8 cellular contexts compared by ENCODE assay signal in the genomic region with DNA sequence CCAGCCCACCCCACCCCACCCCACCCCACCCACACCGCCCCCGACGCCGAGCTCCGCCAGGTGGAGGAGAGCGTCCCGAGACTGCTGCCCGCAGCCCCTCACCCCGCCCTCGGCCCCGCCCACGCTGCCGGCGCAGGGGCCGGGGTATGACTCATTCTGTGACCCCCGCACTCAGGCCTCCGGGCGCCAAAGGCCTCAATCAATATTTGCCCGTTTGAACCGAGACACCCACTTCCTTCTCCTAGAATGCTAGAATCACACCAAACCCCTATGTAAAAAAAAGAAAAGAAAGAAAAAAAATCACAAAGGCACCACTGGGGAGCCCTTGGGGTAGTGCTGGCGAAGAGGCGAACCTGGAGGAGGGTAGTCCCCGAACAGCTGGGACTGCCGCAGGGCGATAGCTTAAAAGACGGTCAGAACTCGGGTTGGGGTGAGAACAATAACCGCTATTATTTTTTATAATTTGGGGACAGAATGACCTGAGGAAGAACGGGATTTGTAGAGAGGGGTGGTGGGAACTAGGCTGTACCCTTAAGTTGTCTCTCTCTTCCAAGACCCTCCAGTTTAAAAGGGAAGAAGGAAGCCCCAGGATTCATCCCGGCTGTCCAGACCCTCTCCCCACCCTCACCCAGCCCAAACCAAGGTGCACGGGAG. TPM values are rescaled to one million over a fixed set of nuclear protein-coding genes. Genes with fewer than 3 reads are reported as not detected.
A peak's percentile ranks its signal among the peaks of the same experiment; 100 is the strongest.
DNase-seq lines count a peak whose midpoint lies in the region; ATAC-seq and TF ChIP-seq lines count a peak whose summit lies in the region.

No MANE protein-coding gene starts in this region.

- H3K36me3 Mint-ChIP-seq in nephron (ENCODE audit: low read depth) = peaks cover 16% of the 10 kb centered on the region

- H3K4me1 Mint-ChIP-seq in nephron = peaks cover 33% of the 10 kb centered on the region

- peak overlapping the region; percentile 37 to 43 for H3K27ac ChIP-seq in esophagus (ENCODE audit: low read depth in 2 of 2, low read length in 1 of 2)

- no peak for DNase-seq in activated CD4-positive, CD25-positive, alpha-beta regulatory T cell treated with anti-CD3 and anti-CD28 coated beads, Interleukin-2, amount 50 U/mL, for 72 hours
- no peak for DNase-seq in LNCaP clone FGC (ENCODE audit: low read depth)
- DNase-seq in activated CD4-positive, alpha-beta T cell treated with anti-CD3 and anti-CD28 coated beads, Interleukin-2, amount 50 U/mL, for 48 hours = peak; percentile 13 to 19

- H3K4me3 ChIP-seq in LNCaP clone FGC (ENCODE audit: low read depth, low read length) = peak overlapping the region; percentile 67
- H3K4me3 ChIP-seq in esophagus (ENCODE audit: low read depth in 1 of 2, low read length in 2 of 2) = peak overlapping the region; percentile 27 to 34

- WGBS in esophagus, 2 donors = 13 to 15% methylated on average over 28 to 31 of the region's 31 CpGs

- no peaks in the 10 kb centered on the region for H3K36me3 ChIP-seq in esophagus (ENCODE audit: control insufficient read depth in 2 of 2, insufficient read depth in 2 of 2, low read length in 1 of 2)

- no peaks in the 10 kb centered on the region for H3K27me3 ChIP-seq in esophagus (ENCODE audit: control insufficient read depth in 1 of 2, insufficient read depth in 2 of 2, low read length in 2 of 2)

- H3K9me3 Mint-ChIP-seq in nephron = no peaks in the 10 kb centered on the region

- H3K4me3 Mint-ChIP-seq in nephron = peak overlapping the region; percentile 88 to 95 (median 88)

- no peaks in the 10 kb centered on the region for H3K27me3 Mint-ChIP-seq in nephron (ENCODE audit: low read depth)

- TF ChIP-seq CTCF in LNCaP clone FGC (IDR thresholded peaks at IDR 0.05; ENCODE audit: control insufficient read depth, extremely low read depth, insufficient read depth) (no peak), nephron (IDR thresholded peaks at IDR 0.05; ENCODE audit: unreplicated experiment in 3 of 3) (no peak)

- H3K27ac Mint-ChIP-seq in nephron = peak overlapping the region; percentile 96 to 99 (median 96)

- peak; percentile 7 to 36 for ATAC-seq in activated CD4-positive, CD25-positive, alpha-beta regulatory T cell treated with anti-CD3 and anti-CD28 coated beads, Interleukin-2, amount 50 U/mL, for 24 hours
- ATAC-seq in HG02870 (IDR thresholded peaks at IDR 0.05; ENCODE audit: unreplicated experiment) (no peak), HG02610 (IDR thresholded peaks at IDR 0.05; ENCODE audit: unreplicated experiment) (no peak)

- H3K9me3 ChIP-seq in esophagus (ENCODE audit: control insufficient read depth in 2 of 2, insufficient read depth in 1 of 2, low read depth in 1 of 2, low read length in 1 of 2) = no peaks in the 10 kb centered on the region

- peaks cover 0 to 18% of the 10 kb centered on the region in 2 donors for H3K4me1 ChIP-seq in esophagus (ENCODE audit: control insufficient read depth in 2 of 2, insufficient read depth in 2 of 2, low read length in 1 of 2)

RNA-seq across cellular contexts. Expression of a gene that starts 0.9 kb away (rescaled TPM):
- 100 to 1,000 TPM in 1 of 2 donors, 10 to 100 TPM in 1; 38.7 to 105 TPM for polyA plus RNA-seq in esophagus

RNA-seq across cellular contexts. Expression of a gene that starts 44.9 kb away (rescaled TPM):
- 100 to 1,000 TPM; 101 to 256 TPM for polyA plus RNA-seq in esophagus

RNA-seq across cellular contexts. Expression of a gene that starts 55.2 kb away (rescaled TPM):
- 1,000 to 10,000 TPM in 1 of 2 donors, 100 to 1,000 TPM in 1; 633 to 1,998 TPM for polyA plus RNA-seq in esophagus

Comparison
In these comparisons a context has a peak if more than half of its experiments do, and no peak if none do; other contexts are left out.
1. ATAC-seq: peak in activated CD4-positive, CD25-positive, alpha-beta regulatory T cell treated with anti-CD3 and anti-CD28 coated beads, Interleukin-2, amount 50 U/mL, for 24 hours (2 of 2); none in HG02870 (single experiment) and HG02610 (single experiment).
2. DNase-seq: peak in activated CD4-positive, alpha-beta T cell treated with anti-CD3 and anti-CD28 coated beads, Interleukin-2, amount 50 U/mL, for 48 hours (2 of 2); none in activated CD4-positive, CD25-positive, alpha-beta regulatory T cell treated with anti-CD3 and anti-CD28 coated beads, Interleukin-2, amount 50 U/mL, for 72 hours (single experiment) and LNCaP clone FGC (single experiment).